ENCODE assay signal across 8 cellular contexts in the genomic region with DNA sequence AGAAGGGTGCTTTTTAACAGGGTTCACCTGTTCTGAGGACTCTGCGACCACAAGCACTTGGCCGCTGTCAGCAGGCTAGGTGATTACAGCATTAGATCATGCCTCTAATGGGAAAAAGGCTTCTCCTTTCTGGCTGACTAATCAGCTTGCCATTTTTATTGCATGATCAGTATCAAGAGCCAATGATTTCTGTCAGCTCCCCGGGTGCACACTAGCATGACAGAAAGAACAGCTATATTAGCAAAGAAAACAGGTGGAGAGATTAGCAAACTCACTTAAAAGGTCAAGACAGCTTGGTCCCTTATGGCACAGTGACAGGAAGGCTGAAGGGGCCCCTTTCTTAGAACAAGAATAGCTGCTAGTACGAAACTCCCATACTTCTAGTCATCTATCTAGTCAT.
A peak's percentile ranks its signal among the peaks of the same experiment; 100 is the strongest.
DNase-seq lines count a peak whose midpoint lies in the region; ATAC-seq, FAIRE-seq and TF ChIP-seq lines count a peak whose summit lies in the region.

No MANE protein-coding gene starts in this region.

- H3K4me1 ChIP-seq in OCI-LY3 (ENCODE audit: low read length) = peaks cover 98% of the 10 kb centered on the region
- no peaks in the 10 kb centered on the region for H3K4me1 ChIP-seq in endodermal cell (ENCODE audit: control insufficient read depth, insufficient read depth, low read length)

- H3K27ac Mint-ChIP-seq in activated T-cell treated with anti-CD3 and anti-CD28 coated beads, Interleukin-2, amount 50 U/mL, for 24 hours = peak overlapping the region; percentile 81
- H3K27ac Mint-ChIP-seq in endodermal cell = no peak overlapping the region

- H3K9me3 Mint-ChIP-seq in activated T-cell treated with anti-CD3 and anti-CD28 coated beads, Interleukin-2, amount 50 U/mL, for 24 hours = peaks cover 15% of the 10 kb centered on the region
- H3K9me3 Mint-ChIP-seq in endodermal cell = no peaks in the 10 kb centered on the region

- H3K36me3 ChIP-seq in OCI-LY3 (replicated peaks; ENCODE audit: low read depth, low read length) (no peaks in the 10 kb centered on the region), endodermal cell (ENCODE audit: control insufficient read depth, insufficient read depth, low read length) (no peaks in the 10 kb centered on the region)

- H3K9ac ChIP-seq in OCI-LY3 (ENCODE audit: low read length) (peak overlapping the region; percentile 69; the same call in 1 of the 2 replicates), endodermal cell (ENCODE audit: extremely low read depth, low read length, poor library complexity, severe bottlenecking) (no peak overlapping the region)

- TF ChIP-seq CTCF in OCI-LY3 (IDR thresholded peaks at IDR 0.05; ENCODE audit: low read depth, low read length) (no peak), endodermal cell (conservative IDR thresholded peaks at IDR 0.05) (no peak), D721Med (IDR thresholded peaks at IDR 0.05; ENCODE audit: insufficient read depth, missing control alignments) (no peak)

- no peaks in the 10 kb centered on the region for H3K79me2 ChIP-seq in OCI-LY3 (ENCODE audit: low read length)

- H3K27me3 ChIP-seq in OCI-LY3 (ENCODE audit: low read depth, low read length) (no peaks in the 10 kb centered on the region), endodermal cell (ENCODE audit: control insufficient read depth, insufficient read depth, low read length, poor library complexity, severe bottlenecking) (no peaks in the 10 kb centered on the region)

- H3K4me3 ChIP-seq in OCI-LY3 (ENCODE audit: low read length) (no peak overlapping the region), endodermal cell (ENCODE audit: low read length) (no peak overlapping the region)

- H3K4me1 Mint-ChIP-seq in activated T-cell treated with anti-CD3 and anti-CD28 coated beads, Interleukin-2, amount 50 U/mL, for 24 hours (ENCODE audit: low read depth) = peaks cover 92% of the 10 kb centered on the region
- no peaks in the 10 kb centered on the region for H3K4me1 Mint-ChIP-seq in endodermal cell

- no peak overlapping the region for H2AFZ ChIP-seq in OCI-LY3 (ENCODE audit: low read depth, low read length)

- ATAC-seq in HG02678 (IDR thresholded peaks at IDR 0.05; ENCODE audit: unreplicated experiment) = peak; percentile 50

- peaks cover 9% of the 10 kb centered on the region for H3K27me3 Mint-ChIP-seq in activated T-cell treated with anti-CD3 and anti-CD28 coated beads, Interleukin-2, amount 50 U/mL, for 24 hours
- peaks cover 3% of the 10 kb centered on the region for H3K27me3 Mint-ChIP-seq in endodermal cell (ENCODE audit: insufficient read depth)

- H3K27ac ChIP-seq in OCI-LY3 (ENCODE audit: low read length) = peak overlapping the region; percentile 94; the same call in 1 of the 2 replicates
- H3K27ac ChIP-seq in endodermal cell (ENCODE audit: low read depth, low read length) = no peak overlapping the region

- H3K4me2 ChIP-seq in OCI-LY3 (ENCODE audit: low read length) = peak overlapping the region; percentile 35

- DNase-seq in activated T-cell treated with anti-CD3 and anti-CD28 coated beads, Interleukin-2, amount 50 U/mL, for 24 hours = no peak
- DNase-seq in activated T-cell treated with anti-CD3 and anti-CD28 coated beads, Interleukin-2, amount 50 U/mL, for 1 hour = no peak
- DNase-seq in islet precursor cell (peak; percentile 86), erythroblast (lab: John Stamatoyannopoulos, UW) (no peak), endodermal cell (no peak), D721Med (ENCODE audit: insufficient read length, low spot score) (no peak)

- WGBS in endodermal cell (ENCODE audit: insufficient coverage in 1 of 2, insufficient read length in 1 of 2), 2 experiments = 91 to 98% methylated on average over 4 of the region's 4 CpGs

- H3K4me3 Mint-ChIP-seq in activated T-cell treated with anti-CD3 and anti-CD28 coated beads, Interleukin-2, amount 50 U/mL, for 24 hours = peak overlapping the region; percentile 13
- H3K4me3 Mint-ChIP-seq in endodermal cell = no peak overlapping the region

- no peaks in the 10 kb centered on the region for H4K20me1 ChIP-seq in OCI-LY3 (ENCODE audit: insufficient read depth, low read length)

- no peak for TF ChIP-seq POLR2A in erythroblast (IDR thresholded peaks at IDR 0.05; ENCODE audit: low read length)

- H3K9me3 ChIP-seq in OCI-LY3 (ENCODE audit: insufficient read depth, low read length) = no peaks in the 10 kb centered on the region
- H3K9me3 ChIP-seq in endodermal cell (ENCODE audit: control insufficient read depth, low read length) = no peaks in the 10 kb centered on the region

- H3K36me3 Mint-ChIP-seq in activated T-cell treated with anti-CD3 and anti-CD28 coated beads, Interleukin-2, amount 50 U/mL, for 24 hours (ENCODE audit: low read depth) = peaks cover 4% of the 10 kb centered on the region
- no peaks in the 10 kb centered on the region for H3K36me3 Mint-ChIP-seq in endodermal cell (ENCODE audit: low read depth)

- no peak for FAIRE-seq in D721Med (lab: Jason Lieb, UNC)
